ENCODE assay signal across 21 cellular contexts in the genomic region with DNA sequence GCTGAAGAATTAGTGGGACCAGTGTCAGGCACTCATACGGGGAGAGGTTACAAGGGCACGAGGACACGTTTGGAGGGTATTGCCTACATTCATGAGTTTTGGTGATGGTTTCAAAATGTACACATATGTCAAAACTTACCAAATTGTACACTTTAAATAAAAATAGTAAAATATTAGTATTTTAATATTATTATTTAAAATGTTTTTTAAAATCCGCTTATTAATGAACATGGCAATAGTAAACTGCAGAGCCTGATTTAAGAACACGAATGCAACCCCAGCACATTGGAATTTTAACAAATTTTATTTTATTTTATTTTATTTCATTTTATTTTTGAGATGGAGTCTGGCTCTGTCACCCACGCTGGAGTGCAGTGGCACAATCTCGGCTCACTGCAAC.
"Had no signal": no experiment of that assay in that cellular context is flagged by ENCODE, and none has a peak within 500 bp of the region (broad histone marks: within the 10 kb centered on the region; RNA-seq: fewer than 3 reads in every experiment).

No MANE protein-coding gene starts in this region.

- H3K4me1 Mint-ChIP-seq: activated CD4-positive, alpha-beta T cell treated with anti-CD3 and anti-CD28 coated beads for 36 hours had no signal

- H3K4me3 ChIP-seq: colonic mucosa, dorsolateral prefrontal cortex, ovary, psoas muscle, spleen, testis, upper lobe of left lung had no signal

- H3K27ac ChIP-seq: colonic mucosa, dorsolateral prefrontal cortex, psoas muscle, spleen had no signal

- H3K27me3 ChIP-seq: colonic mucosa, ovary, testis, upper lobe of left lung had no signal

- DNase-seq: activated CD4-positive, alpha-beta T cell treated with anti-CD3 and anti-CD28 coated beads for 36 hours; activated CD4-positive, CD25-positive, alpha-beta regulatory T cell; activated CD8-positive, alpha-beta memory T cell treated with anti-CD3 and anti-CD28 coated beads, Interleukin-2, amount 10 ng/mL, durations not matched to agents 7 days and 5 days; activated CD8-positive, alpha-beta T cell treated with anti-CD3 and anti-CD28 coated beads, Interleukin-2, amount 10 ng/mL, durations not matched to agents 7 days and 5 days; activated naive CD4-positive, alpha-beta T cell; activated T-cell treated with anti-CD3 and anti-CD28 coated beads for 4 hours; activated T-cell treated with anti-CD3 and anti-CD28 coated beads, Interleukin-2, amount 50 U/mL, for 72 hours; cerebellar nuclear complex; colonic mucosa; dorsolateral prefrontal cortex; effector memory CD4-positive, alpha-beta T cell; islet precursor cell; naive thymus-derived CD4-positive, alpha-beta T cell; ovary; psoas muscle; spleen; stimulated activated naive CD4-positive, alpha-beta T cell; testis; upper lobe of left lung had no signal

- H3K9me3 Mint-ChIP-seq: activated naive CD4-positive, alpha-beta T cell treated with anti-CD3 and anti-CD28 coated beads, Interleukin-2, amount 50 U/mL, for 72 hours; activated T-cell treated with anti-CD3 and anti-CD28 coated beads, Interleukin-2, amount 50 U/mL, for 72 hours had no signal

- H3K36me3 ChIP-seq: colonic mucosa, ovary, spleen, upper lobe of left lung had no signal

- H3K27ac Mint-ChIP-seq: activated CD4-positive, alpha-beta T cell treated with anti-CD3 and anti-CD28 coated beads for 36 hours; activated CD8-positive, alpha-beta memory T cell treated with anti-CD3 and anti-CD28 coated beads, Interleukin-2, amount 10 ng/mL, durations not matched to agents 7 days and 5 days; activated CD8-positive, alpha-beta T cell treated with anti-CD3 and anti-CD28 coated beads, Interleukin-2, amount 10 ng/mL, durations not matched to agents 7 days and 5 days; activated naive CD4-positive, alpha-beta T cell treated with anti-CD3 and anti-CD28 coated beads, Interleukin-2, amount 50 U/mL, for 72 hours; activated T-cell treated with anti-CD3 and anti-CD28 coated beads, Interleukin-2, amount 50 U/mL, for 72 hours; memory B cell; naive thymus-derived CD4-positive, alpha-beta T cell had no signal

- H3K36me3 Mint-ChIP-seq: activated CD8-positive, alpha-beta memory T cell treated with anti-CD3 and anti-CD28 coated beads, Interleukin-2, amount 10 ng/mL, durations not matched to agents 7 days and 5 days had no signal

- H3K4me1 ChIP-seq: colonic mucosa, psoas muscle, spleen had no signal

- H3K4me3 Mint-ChIP-seq: activated CD4-positive, alpha-beta T cell treated with anti-CD3 and anti-CD28 coated beads for 36 hours; activated CD8-positive, alpha-beta memory T cell treated with anti-CD3 and anti-CD28 coated beads, Interleukin-2, amount 10 ng/mL, durations not matched to agents 7 days and 5 days; activated CD8-positive, alpha-beta T cell treated with anti-CD3 and anti-CD28 coated beads, Interleukin-2, amount 10 ng/mL, durations not matched to agents 7 days and 5 days; activated T-cell treated with anti-CD3 and anti-CD28 coated beads, Interleukin-2, amount 50 U/mL, for 72 hours; memory B cell; naive thymus-derived CD4-positive, alpha-beta T cell had no signal

- H3K9me3 ChIP-seq: colonic mucosa, ovary, psoas muscle, testis had no signal

- ATAC-seq: activated CD4-positive, alpha-beta T cell treated with anti-CD3 and anti-CD28 coated beads for 36 hours; activated CD8-positive, alpha-beta memory T cell treated with anti-CD3 and anti-CD28 coated beads, Interleukin-2, amount 10 ng/mL, durations not matched to agents 7 days and 5 days; activated CD8-positive, alpha-beta T cell treated with anti-CD3 and anti-CD28 coated beads, Interleukin-2, amount 10 ng/mL, durations not matched to agents 7 days and 5 days; activated naive CD4-positive, alpha-beta T cell treated with anti-CD3 and anti-CD28 coated beads, Interleukin-2, amount 50 U/mL, for 72 hours; activated T-cell treated with anti-CD3 and anti-CD28 coated beads, Interleukin-2, amount 50 U/mL, for 72 hours; naive thymus-derived CD4-positive, alpha-beta T cell had no signal
